Comparison of ENCODE assay signal across 8 cellular contexts in genomic region chr3:13420051-13420816, GRCh38. TPM values are rescaled to one million over a fixed set of nuclear protein-coding genes. Genes with fewer than 3 reads are reported as not detected.
DNase-seq lines count a peak whose midpoint lies in the region; ATAC-seq and TF ChIP-seq lines count a peak whose summit lies in the region.

Gene NUP210 (minus strand): TSS chr3:13420322. CDS start chr3:13420226, 96 bp downstream.

- no peak within 1 kb of the TSS for H2BK120ac ChIP-seq in trophoblast cell (ENCODE audit: insufficient read depth, low read length, poor library complexity)

- no peak within 1 kb of the TSS for H2AK5ac ChIP-seq in trophoblast cell (ENCODE audit: low read length)

- no peaks in the 10 kb centered on the region for H3K36me3 ChIP-seq in gastroesophageal sphincter
- H3K36me3 ChIP-seq in trophoblast cell (ENCODE audit: control insufficient read depth in 1 of 2, insufficient read depth in 2 of 2, low read length in 2 of 2) = no peaks in the 10 kb centered on the region

- H3K9me3 ChIP-seq in gastroesophageal sphincter = no peaks in the 10 kb centered on the region
- H3K9me3 ChIP-seq in trophoblast cell (ENCODE audit: insufficient read depth, low read depth, low read length) = no peaks in the 10 kb centered on the region

- no peaks in the 10 kb centered on the region for H3K79me2 ChIP-seq in trophoblast cell (ENCODE audit: control insufficient read depth, insufficient read depth, low read length, poor library complexity)

- H3K18ac ChIP-seq in trophoblast cell (ENCODE audit: low read length) = no peak within 1 kb of the TSS

- peak within 1 kb of the TSS; percentile 36 for H3K14ac ChIP-seq in trophoblast cell (ENCODE audit: low read length)

- TF ChIP-seq EP300 in gastroesophageal sphincter (IDR thresholded peaks at IDR 0.05) = no peak

- peak within 1 kb of the TSS; percentile 8 for H4K8ac ChIP-seq in trophoblast cell (ENCODE audit: low read depth, low read length)

- DNase-seq in SKM-1 treated with dmso at 0.1 percent for 144 hours (lab: John Stamatoyannopoulos, UW; ENCODE audit: unreplicated experiment) = peak; percentile 17
- no peak for DNase-seq in SKM-1 (lab: John Stamatoyannopoulos, UW; ENCODE audit: unreplicated experiment)
- peak; percentile 71 for DNase-seq in NCI-H2227 (lab: John Stamatoyannopoulos, UW; ENCODE audit: unreplicated experiment)
- peak; percentile 57 for DNase-seq in activated CD8-positive, alpha-beta memory T cell treated with anti-CD3 and anti-CD28 coated beads, Interleukin-2, amount 50 U/mL, for 4 hours
- DNase-seq in trophoblast cell = peak in 1 of 2 donors; percentile 23
- DNase-seq in inferior parietal cortex (ENCODE audit: extremely low spot score) = no peak

- no peak within 1 kb of the TSS for H4K91ac ChIP-seq in trophoblast cell (ENCODE audit: low read depth, low read length)

- TF ChIP-seq CTCF in gastroesophageal sphincter (IDR thresholded peaks at IDR 0.05) = no peak

- peak within 1 kb of the TSS; percentile 100 for H3K4me2 ChIP-seq in trophoblast cell (ENCODE audit: low read length)

- no peak within 1 kb of the TSS for H4K12ac ChIP-seq in trophoblast cell (ENCODE audit: low read depth, low read length)

- no peaks in the 10 kb centered on the region for H3K79me1 ChIP-seq in trophoblast cell (ENCODE audit: low read length)

- peaks cover 0 to 24% (median 6%) of the 10 kb centered on the region in 3 donors for H3K4me1 ChIP-seq in gastroesophageal sphincter
- H3K4me1 ChIP-seq in trophoblast cell (ENCODE audit: control insufficient read depth in 1 of 2, insufficient read depth in 2 of 2, low read length in 2 of 2) = peaks cover 0 to 7% of the 10 kb centered on the region in 2 experiments

- H3K4me3 ChIP-seq in gastroesophageal sphincter (peak within 1 kb of the TSS; percentile 37 to 67), trophoblast cell (ENCODE audit: low read depth, low read length) (peak within 1 kb of the TSS; percentile 76)

- no peak within 1 kb of the TSS for H3K4ac ChIP-seq in trophoblast cell (ENCODE audit: low read depth, low read length)

- ATAC-seq in HG02943 (IDR thresholded peaks at IDR 0.05; ENCODE audit: low read depth, unreplicated experiment) (peak; percentile 69), gastroesophageal sphincter (peak; percentile 37)

- peak within 1 kb of the TSS in 3 of 4 donors; percentile 68 to 77 (median 71) for H3K27ac ChIP-seq in gastroesophageal sphincter
- no peak within 1 kb of the TSS for H3K27ac ChIP-seq in trophoblast cell (ENCODE audit: low read depth, low read length)

- 13% methylated on average over 3 of the region's 88 CpGs; no CpG with 5 or more reads in 1 of the 2 donors for WGBS in gastroesophageal sphincter (ENCODE audit: low coverage in 1 of 2), 2 donors
- no CpG with 5 or more reads among the region's 88 CpGs for WGBS in trophoblast cell (ENCODE audit: extremely low coverage, insufficient coverage, insufficient read length)

- H3K27me3 ChIP-seq in gastroesophageal sphincter = peaks cover 18% of the 10 kb centered on the region
- peaks cover 7% of the 10 kb centered on the region for H3K27me3 ChIP-seq in trophoblast cell (ENCODE audit: insufficient read depth, low read length)

- no peak within 1 kb of the TSS for H2BK5ac ChIP-seq in trophoblast cell (ENCODE audit: low read depth, low read length, poor library complexity)

- peak within 1 kb of the TSS; percentile 56 for H2AFZ ChIP-seq in trophoblast cell (ENCODE audit: insufficient read depth, low read length, poor library complexity)

- H2BK12ac ChIP-seq in trophoblast cell (ENCODE audit: low read length) = no peak within 1 kb of the TSS

- no peak for TF ChIP-seq POLR2A in gastroesophageal sphincter (IDR thresholded peaks at IDR 0.05)

- peak within 1 kb of the TSS; percentile 41 for H3K9ac ChIP-seq in trophoblast cell (ENCODE audit: low read length)

- H3K23ac ChIP-seq in trophoblast cell (ENCODE audit: low read length) = no peak within 1 kb of the TSS

RNA-seq across cellular contexts. Expression of gene NUP210, which starts in this region (rescaled TPM):
- total RNA-seq in gastroesophageal sphincter = 1 to 10 TPM; 3.0 to 6.2 (median 4.5) TPM
- 5.4 and 5.8 TPM in 2 replicates for polyA plus RNA-seq in trophoblast cell (2013)

Comparison
In these comparisons a context has a peak if more than half of its experiments do, and no peak if none do; other contexts are left out.
1. DNase-seq: peak in SKM-1 treated with dmso at 0.1 percent for 144 hours (single experiment), NCI-H2227 (single experiment) and activated CD8-positive, alpha-beta memory T cell treated with anti-CD3 and anti-CD28 coated beads, Interleukin-2, amount 50 U/mL, for 4 hours (single experiment); none in SKM-1 (single experiment) and inferior parietal cortex (single experiment).